8 cellular contexts compared by ENCODE assay signal in genomic region chr7:6578114-6579084, GRCh38. TPM values are rescaled to one million over a fixed set of nuclear protein-coding genes. Genes with fewer than 3 reads are reported as not detected.
DNase-seq lines count a peak whose midpoint lies in the region; ATAC-seq and TF ChIP-seq lines count a peak whose summit lies in the region.

No MANE protein-coding gene starts in this region.

- peaks cover 4 to 29% of the 10 kb centered on the region in 2 donors for H3K36me3 Mint-ChIP-seq in activated T-cell treated with anti-CD3 and anti-CD28 coated beads, Interleukin-2, amount 50 U/mL, for 72 hours (ENCODE audit: insufficient read depth in 2 of 2)
- peaks cover 7% of the 10 kb centered on the region for H3K36me3 Mint-ChIP-seq in activated naive CD8-positive, alpha-beta T cell

- ATAC-seq in activated T-cell treated with anti-CD3 and anti-CD28 coated beads, Interleukin-2, amount 50 U/mL, for 72 hours (replicated peaks in 1 of 2) = no peak
- ATAC-seq in left lung = no peak

- intact Hi-C loops in left lung (cut with DNase I) = loop anchor here in 1 of 2 donors (10.0 kb wide), 1 partner anchor 64 kb away; no protein-coding TSS in a partner anchor
- intact Hi-C loops in transverse colon (cut with DNase I; ENCODE audit: low total_unique reads) = no loop called here

- peaks cover 0 to 10% of the 10 kb centered on the region in 2 donors for H3K4me1 ChIP-seq in left lung
- H3K4me1 ChIP-seq in transverse colon = peaks cover 0 to 9% (median 4%) of the 10 kb centered on the region in 4 donors

- peak overlapping the region; percentile 87 to 91 for H3K27ac ChIP-seq in left lung
- peak overlapping the region; percentile 88 to 98 (median 93) for H3K27ac ChIP-seq in transverse colon

- H3K4me3 ChIP-seq in left lung (peak overlapping the region in 1 of 2 donors; percentile 63), transverse colon (peak overlapping the region in 3 of 4 donors; percentile 64 to 89 (median 77))

- H3K27me3 Mint-ChIP-seq in activated T-cell treated with anti-CD3 and anti-CD28 coated beads, Interleukin-2, amount 50 U/mL, for 72 hours (ENCODE audit: low read depth) = no peaks in the 10 kb centered on the region
- H3K27me3 Mint-ChIP-seq in activated naive CD8-positive, alpha-beta T cell = no peaks in the 10 kb centered on the region

- no peak for TF ChIP-seq POLR2A in transverse colon (IDR thresholded peaks at IDR 0.05)

- H3K4me1 Mint-ChIP-seq in activated T-cell treated with anti-CD3 and anti-CD28 coated beads, Interleukin-2, amount 50 U/mL, for 72 hours (ENCODE audit: low read depth) = peaks cover 32% of the 10 kb centered on the region
- H3K4me1 Mint-ChIP-seq in activated naive CD8-positive, alpha-beta T cell (ENCODE audit: low read depth) = peaks cover 13% of the 10 kb centered on the region

- H3K9me3 Mint-ChIP-seq in activated T-cell treated with anti-CD3 and anti-CD28 coated beads, Interleukin-2, amount 50 U/mL, for 72 hours = no peaks in the 10 kb centered on the region
- H3K9me3 Mint-ChIP-seq in activated naive CD8-positive, alpha-beta T cell (ENCODE audit: low read depth) = no peaks in the 10 kb centered on the region

- no peak for TF ChIP-seq EP300 in transverse colon (IDR thresholded peaks at IDR 0.05; ENCODE audit: low read depth)

- TF ChIP-seq CTCF in left lung (IDR thresholded peaks at IDR 0.05) (no peak), transverse colon (IDR thresholded peaks at IDR 0.05) (no peak), GM10266 (IDR thresholded peaks at IDR 0.05; ENCODE audit: control insufficient read depth, insufficient read depth, low read depth, missing control alignments) (no peak)

- 70 to 88% methylated on average over 5 to 18 of the region's 18 CpGs for WGBS in transverse colon (ENCODE audit: low coverage in 1 of 2), 2 donors

- peak overlapping the region; percentile 91 to 93 for H3K4me3 Mint-ChIP-seq in activated T-cell treated with anti-CD3 and anti-CD28 coated beads, Interleukin-2, amount 50 U/mL, for 72 hours
- H3K4me3 Mint-ChIP-seq in activated naive CD8-positive, alpha-beta T cell = peak overlapping the region; percentile 87

- in situ Hi-C loops in transverse colon (cut with MboI; ENCODE audit: low pct_ligation_motif_present in 1 of 4, low pct_unique_long_range_greater_than_20kb in 1 of 4, low sequenced_read_pairs in 3 of 4) = no loop called here

- H3K36me3 ChIP-seq in left lung (peaks cover 0 to 42% of the 10 kb centered on the region in 2 donors), transverse colon (peaks cover 0 to 15% (median 5%) of the 10 kb centered on the region in 4 donors)

- H3K27me3 ChIP-seq in left lung = no peaks in the 10 kb centered on the region
- H3K27me3 ChIP-seq in transverse colon = no peaks in the 10 kb centered on the region

- H3K9me3 ChIP-seq in left lung (no peaks in the 10 kb centered on the region), transverse colon (no peaks in the 10 kb centered on the region)

- H3K27ac Mint-ChIP-seq in activated T-cell treated with anti-CD3 and anti-CD28 coated beads, Interleukin-2, amount 50 U/mL, for 72 hours = peak overlapping the region; percentile 90
- peak overlapping the region; percentile 86 for H3K27ac Mint-ChIP-seq in activated naive CD8-positive, alpha-beta T cell

- no peak for DNase-seq in activated T-cell treated with anti-CD3 and anti-CD28 coated beads, Interleukin-2, amount 50 U/mL, for 72 hours
- DNase-seq in activated T-cell treated with anti-CD3 and anti-CD28 coated beads for 4 hours = no peak
- DNase-seq in left lung = peak in 1 of 2 donors; percentile 50
- DNase-seq in transverse colon = no peak
- no peak for DNase-seq in NCI-H146 treated with DMSO at 0.1 percent for 48 hours (lab: John Stamatoyannopoulos, UW; ENCODE audit: unreplicated experiment)
- no peak for DNase-seq in NCI-H446 (lab: John Stamatoyannopoulos, UW)
- DNase-seq in GM10266 (ENCODE audit: extremely low spot score) = no peak

RNA-seq across cellular contexts. Expression of gene ZDHHC4, which starts 1.1 kb away (rescaled TPM):
- total RNA-seq in activated T-cell treated with anti-CD3 and anti-CD28 coated beads, Interleukin-2, amount 50 U/mL, for 72 hours = 10 to 100 TPM; 48.5 to 48.9 TPM
- total RNA-seq in left lung (10 to 100 TPM; 54.5 to 60.2 TPM), transverse colon (10 to 100 TPM in 3 of 4 donors, 1 to 10 TPM in 1; 6.4 to 53.8 (median 26.1) TPM)

RNA-seq across cellular contexts. Expression of gene INTS15, which starts 11.4 kb away (rescaled TPM):
- 10 to 100 TPM; 32.5 to 33.4 TPM for total RNA-seq in activated T-cell treated with anti-CD3 and anti-CD28 coated beads, Interleukin-2, amount 50 U/mL, for 72 hours
- 10 to 100 TPM; 30.2 to 31.5 TPM for total RNA-seq in left lung
- 10 to 100 TPM; 21.8 to 56.5 (median 32.6) TPM for total RNA-seq in transverse colon

RNA-seq across cellular contexts. Expression of gene GRID2IP, which starts 27.1 kb away (rescaled TPM):
- total RNA-seq in activated T-cell treated with anti-CD3 and anti-CD28 coated beads, Interleukin-2, amount 50 U/mL, for 72 hours = under 1 TPM; 0.28 to 0.29 TPM
- under 1 TPM; 0.21 to 0.35 TPM for total RNA-seq in left lung
- total RNA-seq in transverse colon = 1 to 10 TPM in 1 of 4 donors, under 1 TPM in 3; 0.20 to 1.1 (median 0.66) TPM

RNA-seq across cellular contexts. Expression of gene ZNF853, which starts 37.0 kb away (rescaled TPM):
- total RNA-seq in activated T-cell treated with anti-CD3 and anti-CD28 coated beads, Interleukin-2, amount 50 U/mL, for 72 hours = 1 to 10 TPM; 3.2 to 4.0 TPM
- total RNA-seq in left lung (1 to 10 TPM; 3.4 to 3.6 TPM), transverse colon (10 to 100 TPM in 1 of 4 donors, 1 to 10 TPM in 3; 2.9 to 18.7 (median 7.3) TPM)

RNA-seq across cellular contexts. Expression of gene ZNF316, which starts 58.7 kb away (rescaled TPM):
- total RNA-seq in activated T-cell treated with anti-CD3 and anti-CD28 coated beads, Interleukin-2, amount 50 U/mL, for 72 hours = 10 to 100 TPM; 23.5 to 24.6 TPM
- total RNA-seq in left lung (10 to 100 TPM; 29.3 to 34.3 TPM), transverse colon (100 to 1,000 TPM in 1 of 4 donors, 10 to 100 TPM in 3; 15.3 to 188 (median 50.9) TPM)
